In genomic region chr10:29688230-29688634, GRCh38 we compare ENCODE assay signal across 12 cellular contexts. TPM values are rescaled to one million over a fixed set of nuclear protein-coding genes. Genes with fewer than 3 reads are reported as not detected.
DNase-seq lines count a peak whose midpoint lies in the region; TF ChIP-seq lines count a peak whose summit lies in the region.
"Had no signal": no experiment of that assay in that cellular context is flagged by ENCODE, and none has a peak within 500 bp of the region (broad histone marks: within the 10 kb centered on the region; RNA-seq: fewer than 3 reads in every experiment).

No MANE protein-coding gene starts in this region.

- H3K27me3 Mint-ChIP-seq in CD4-positive, alpha-beta memory T cell, result no peaks in the 10 kb centered on the region
- H3K27me3 Mint-ChIP-seq in T-helper 2 cell treated with Interferon-gamma antibody and Interleukin-4, amounts not matched to agents 5 μg/mL and 100 μg/mL, for 36 hours (ENCODE audit: low read depth), result no peaks in the 10 kb centered on the region

- peaks cover 0 to 1% (median 0%) of the 10 kb centered on the region in 8 donors for H3K9me3 Mint-ChIP-seq in CD4-positive, alpha-beta memory T cell
- H3K9me3 Mint-ChIP-seq in T-helper 2 cell treated with Interferon-gamma antibody and Interleukin-4, amounts not matched to agents 5 μg/mL and 100 μg/mL, for 36 hours, result no peaks in the 10 kb centered on the region

- H3K36me3 Mint-ChIP-seq in CD4-positive, alpha-beta memory T cell, result peaks cover 18 to 27% of the 10 kb centered on the region in 2 donors
- peaks cover 20% of the 10 kb centered on the region for H3K36me3 Mint-ChIP-seq in T-helper 2 cell treated with Interferon-gamma antibody and Interleukin-4, amounts not matched to agents 5 μg/mL and 100 μg/mL, for 36 hours (ENCODE audit: low read depth)

- POLR2A ChIA-PET in CD4-positive, alpha-beta memory T cell (lab: Charles Lee; ENCODE audit: partially characterized antibody), result interaction anchor here (1.5 to 1.9 kb wide), 5 partner anchors 10 to 53 kb away, joined by 3 to 10 read pairs (median 6); partner anchors contain the start of gene SVIL

- no peaks in the 10 kb centered on the region for H3K9me3 ChIP-seq in CD4-positive, alpha-beta memory T cell (ENCODE audit: control insufficient read depth in 1 of 2, low read length in 2 of 2)
- H3K9me3 ChIP-seq in neural cell (ENCODE audit: low read length), result no peaks in the 10 kb centered on the region
- H3K9me3 ChIP-seq: HAP-1, prostate gland had no signal

- H3K79me2 ChIP-seq in neural cell (replicated peaks; ENCODE audit: insufficient read depth, low read length), result peaks cover 19% of the 10 kb centered on the region

- H3K36me3 ChIP-seq in CD4-positive, alpha-beta memory T cell (ENCODE audit: insufficient read depth, low read length), result no peaks in the 10 kb centered on the region
- no peaks in the 10 kb centered on the region for H3K36me3 ChIP-seq in neural cell (ENCODE audit: insufficient read depth, low read length)
- H3K36me3 ChIP-seq: HAP-1, prostate gland had no signal

- H3K4me3 Mint-ChIP-seq in CD4-positive, alpha-beta memory T cell, result peak overlapping the region in 6 of 8 donors; percentile 45 to 71 (median 60)
- H3K4me3 Mint-ChIP-seq in T-helper 2 cell treated with Interferon-gamma antibody and Interleukin-4, amounts not matched to agents 5 μg/mL and 100 μg/mL, for 36 hours, result no peak overlapping the region

- H3K27me3 ChIP-seq in CD4-positive, alpha-beta memory T cell (ENCODE audit: insufficient read depth, low read length), result no peaks in the 10 kb centered on the region
- no peaks in the 10 kb centered on the region for H3K27me3 ChIP-seq in neural cell (ENCODE audit: insufficient read depth, low read depth, low read length)

- H3K9ac ChIP-seq in neural cell (ENCODE audit: low read length), result no peak overlapping the region

- TF ChIP-seq RAD21 in neural cell (conservative IDR thresholded peaks at IDR 0.05), result no peak

- H4K20me1 ChIP-seq in neural cell (ENCODE audit: insufficient read depth), result no peaks in the 10 kb centered on the region

- H3F3A ChIP-seq in neural cell (ENCODE audit: insufficient read depth, low read length, poor library complexity, severe bottlenecking), result no peaks in the 10 kb centered on the region

- CTCF ChIA-PET in CD4-positive, alpha-beta memory T cell (lab: Charles Lee; ENCODE audit: partially characterized antibody), result interaction anchor here (0.6 to 1.8 kb wide), 9 partner anchors 11 to 97 kb away, joined by 3 to 10 read pairs (median 3); no protein-coding TSS in a partner anchor

- H3K4me1 Mint-ChIP-seq in CD4-positive, alpha-beta memory T cell, result peaks cover 37 to 80% (median 59%) of the 10 kb centered on the region in 4 donors
- H3K4me1 Mint-ChIP-seq in T-helper 2 cell treated with Interferon-gamma antibody and Interleukin-4, amounts not matched to agents 5 μg/mL and 100 μg/mL, for 36 hours (ENCODE audit: low read depth), result peaks cover 20% of the 10 kb centered on the region

- no peaks in the 10 kb centered on the region for H3K9me2 ChIP-seq in neural cell (ENCODE audit: insufficient read depth, low read length)

- no peak for DNase-seq in CD4-positive, alpha-beta memory T cell
- DNase-seq in NCI-H2081 (lab: John Stamatoyannopoulos, UW) (peak; percentile 59 to 66), epithelial cell of prostate (ENCODE audit: low read depth, low spot score) (no peak), epidermal melanocyte (ENCODE audit: insufficient read length, low spot score) (no peak), putamen (ENCODE audit: low spot score) (no peak)
- no peak for DNase-seq in activated effector memory CD4-positive, alpha-beta T cell treated with Interleukin-2 at 50 U/mL for 16 hours
- DNase-seq in T-helper 2 cell treated with Interferon-gamma antibody and Interleukin-4, amounts not matched to agents 5 μg/mL and 100 μg/mL, for 36 hours (ENCODE audit: low spot score), result no peak
- DNase-seq: activated CD4-positive, alpha-beta T cell treated with anti-CD3 and anti-CD28 coated beads for 4 hours; GDM1 had no signal

- TF ChIP-seq EP300 in neural cell (conservative IDR thresholded peaks at IDR 0.05; ENCODE audit: poor library complexity, severe bottlenecking), result no peak

- TF ChIP-seq CTCF in neural cell (IDR thresholded peaks at IDR 0.05; ENCODE audit: poor library complexity, severe bottlenecking), result no peak

- H3K27ac Mint-ChIP-seq in CD4-positive, alpha-beta memory T cell, result peak overlapping the region; percentile 29 to 89 (median 79)
- no peak overlapping the region for H3K27ac Mint-ChIP-seq in T-helper 2 cell treated with Interferon-gamma antibody and Interleukin-4, amounts not matched to agents 5 μg/mL and 100 μg/mL, for 36 hours

- no peak overlapping the region for H3K4me2 ChIP-seq in neural cell (ENCODE audit: low read length)

- intact Hi-C loops in CD4-positive, alpha-beta memory T cell (cut with micrococcal nuclease), result no loop called here

- H2AFZ ChIP-seq in neural cell (ENCODE audit: low read depth, low read length), result no peak overlapping the region

- H3K27ac ChIP-seq in CD4-positive, alpha-beta memory T cell (ENCODE audit: low read depth, low read length), result no peak overlapping the region
- H3K27ac ChIP-seq in epithelial cell of prostate (peak overlapping the region; percentile 44), neural cell (ENCODE audit: low read length) (no peak overlapping the region)
- H3K27ac ChIP-seq: prostate gland had no signal

- no peak overlapping the region for H3K4me3 ChIP-seq in CD4-positive, alpha-beta memory T cell (ENCODE audit: low read length in 2 of 2)
- peak overlapping the region; percentile 45 for H3K4me3 ChIP-seq in neural cell (ENCODE audit: low read length)
- H3K4me3 ChIP-seq: HAP-1, prostate gland had no signal

- H3K4me1 ChIP-seq in CD4-positive, alpha-beta memory T cell (ENCODE audit: insufficient read depth, low read length), result peaks cover 32% of the 10 kb centered on the region
- H3K4me1 ChIP-seq: HAP-1 had no signal

TF ChIP-seq in neural cell, 6 proteins besides CTCF, POLR2A, EP300 and RAD21:
- TF ChIP-seq REST (IDR thresholded peaks at IDR 0.05; ENCODE audit: borderline replicate concordance) (no peak), TAF1 (IDR thresholded peaks at IDR 0.05; ENCODE audit: low read depth) (no peak), MXI1 (conservative IDR thresholded peaks at IDR 0.05; ENCODE audit: poor library complexity, severe bottlenecking) (no peak), EZH2 (IDR thresholded peaks at IDR 0.05; ENCODE audit: borderline replicate concordance, insufficient read depth, low read length, poor library complexity, severe bottlenecking) (no peak), POLR2AphosphoS5 (IDR thresholded peaks at IDR 0.05) (no peak), SMC3 (conservative IDR thresholded peaks at IDR 0.05; ENCODE audit: poor library complexity) (no peak)

RNA-seq across cellular contexts. Expression of gene SVIL, which starts 53.5 kb away (rescaled TPM):
- 10 to 100 TPM; 25.0 to 31.2 TPM for total RNA-seq in CD4-positive, alpha-beta memory T cell
- polyA plus RNA-seq in CD4-positive, alpha-beta memory T cell, result 10 to 100 TPM in 1 of 2 donors, 1 to 10 TPM in 1; 1.1 to 18.9 TPM
- 7.3 and 8.6 TPM in 2 replicates for polyA plus RNA-seq in neural cell
- polyA minus RNA-seq in neural cell, result 24.3 and 79.6 TPM in 2 replicates

Comparison
In these comparisons a context has a peak if more than half of its experiments do, and no peak if none do; other contexts are left out.
1. DNase-seq: peak in NCI-H2081 (2 of 2); none in CD4-positive, alpha-beta memory T cell (0 of 5), epithelial cell of prostate (single experiment), activated effector memory CD4-positive, alpha-beta T cell treated with Interleukin-2 at 50 U/mL for 16 hours (single experiment), T-helper 2 cell treated with Interferon-gamma antibody and Interleukin-4, amounts not matched to agents 5 μg/mL and 100 μg/mL, for 36 hours (single experiment), epidermal melanocyte (single experiment) and putamen (single experiment).